29 cellular contexts compared by ENCODE assay signal in the genomic region with DNA sequence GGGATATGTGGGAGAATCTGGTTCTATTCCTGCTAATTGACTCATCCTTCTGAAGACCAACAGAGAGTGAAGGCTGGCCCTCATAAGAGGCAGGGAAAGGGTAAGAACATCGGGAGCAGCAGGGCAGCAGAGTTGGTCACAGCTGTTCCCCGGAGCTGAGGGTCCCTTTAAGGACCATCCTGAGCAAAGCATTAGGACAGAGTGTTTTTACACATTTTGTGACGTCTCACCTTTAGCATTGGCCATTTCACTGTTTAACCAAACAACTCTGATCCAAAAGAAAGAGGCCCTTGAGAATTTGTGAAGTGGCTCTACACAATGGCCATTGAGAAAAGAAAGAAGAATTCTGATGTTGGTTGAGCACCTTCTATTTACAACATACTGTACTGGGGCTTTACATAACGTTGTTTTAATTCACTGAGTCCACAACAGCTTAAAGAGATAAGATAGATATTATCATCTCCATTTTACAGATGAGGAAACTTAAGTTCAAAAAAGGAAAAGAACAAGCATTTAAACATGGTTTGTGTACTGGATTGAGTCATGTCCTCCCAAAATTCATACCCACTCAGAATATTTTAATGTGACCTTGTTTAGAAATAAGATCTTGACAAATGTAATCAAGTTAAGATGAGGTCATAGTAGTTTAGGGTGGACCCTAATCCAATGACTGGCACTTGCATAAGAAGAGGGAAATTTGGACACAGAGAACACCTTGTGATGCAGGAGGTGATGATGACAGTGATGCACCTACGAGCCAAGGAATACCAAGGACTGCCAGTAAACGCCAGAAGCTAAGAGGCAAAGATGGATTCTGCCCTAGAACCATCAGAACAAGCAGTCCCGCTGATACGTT.
"Had no signal": no experiment of that assay in that cellular context is flagged by ENCODE, and none has a peak within 500 bp of the region (broad histone marks: within the 10 kb centered on the region; RNA-seq: fewer than 3 reads in every experiment).

No MANE protein-coding gene starts in this region.

- H3K36me3 ChIP-seq: ascending aorta, Peyer's patch, SJSA1 had no signal

- H3K4me2 ChIP-seq: SK-N-SH had no signal

- DNase-seq: activated CD4-positive, alpha-beta T cell treated with anti-CD3 and anti-CD28 coated beads, Interleukin-2, amount 10 ng/mL, durations not matched to agents 24 days and 14 days; activated CD4-positive, alpha-beta T cell treated with anti-CD3 and anti-CD28 coated beads, Interleukin-2, amount 50 U/mL, for 4 hours; activated CD8-positive, alpha-beta T cell treated with anti-CD3 and anti-CD28 coated beads for 36 hours; activated gamma-delta T cell; activated naive CD4-positive, alpha-beta T cell treated with Interleukin-2 at 50 U/mL for 16 hours; activated naive CD8-positive, alpha-beta T cell treated with anti-CD3 and anti-CD28 coated beads, Interleukin-2, amount 10 ng/mL, durations not matched to agents 7 days and 5 days; activated T-cell treated with anti-CD3 and anti-CD28 coated beads, Interleukin-2, amount 50 U/mL, for 24 hours; amygdala; caudate nucleus; Karpas-422; KBM-7; NCI-H1105 treated with DMSO at 0.1 percent for 48 hours; NCI-H1436; NCI-H1694; NCI-H1930; NCI-H2081 treated with DMSO at 0.1 percent for 48 hours; NCI-H2171; NCI-H510A; NCI-H526; NCI-H748 treated with DMSO at 0.1 percent for 48 hours; NK-92 treated with Interleukin-12 subunit alpha and Interleukin-12 subunit beta, amount 100 ng/mL, for 24 hours; Peyer's patch; RPMI8226; SHP77 treated with DMSO at 0.1 percent for 48 hours; SK-N-SH had no signal

- ATAC-seq: activated CD8-positive, alpha-beta T cell treated with anti-CD3 and anti-CD28 coated beads for 36 hours; PC-3 had no signal

- H3K9me3 ChIP-seq: ascending aorta, Peyer's patch, SJSA1, SK-N-SH had no signal

- FAIRE-seq: TTC549 had no signal

- H3K4me1 ChIP-seq: ascending aorta, Peyer's patch, SJSA1 had no signal

- H3K27me3 ChIP-seq: ascending aorta, Peyer's patch, SJSA1 had no signal

- H3K4me3 ChIP-seq: ascending aorta, Peyer's patch, SJSA1 had no signal

- H3K27ac ChIP-seq: ascending aorta, Peyer's patch, SJSA1 had no signal

- H3K9ac ChIP-seq: SK-N-SH had no signal
